Comparison of ENCODE assay signal across 7 cellular contexts in genomic region chr6:37787216-37787615, GRCh38.
"Had no signal": no experiment of that assay in that cellular context is flagged by ENCODE, and none has a peak within 500 bp of the region (broad histone marks: within the 10 kb centered on the region; RNA-seq: fewer than 3 reads in every experiment).

No MANE protein-coding gene starts in this region.

- FAIRE-seq: K562 had no signal

- DNase-seq: H7, IMR-90, KG1 had no signal

- H3K9me3 ChIP-seq: HAP-1 had no signal

- H3K4me3 Mint-ChIP-seq: GM23338 had no signal

- H3K36me3 ChIP-seq: HAP-1 had no signal

- H3K4me2 ChIP-seq: GM23338 had no signal

- ATAC-seq: GM23338, HCT116, K562 had no signal

- H2AFZ ChIP-seq: GM23338 had no signal

- H3K27ac Mint-ChIP-seq: GM23338 had no signal

- H3K9me3 Mint-ChIP-seq: GM23338 had no signal

- H3K4me3 ChIP-seq: GM23338, HAP-1, K562 had no signal
